In genomic region chr11:100705447-100705846, GRCh38 we compare ENCODE assay signal across 1 cellular context.
TF ChIP-seq lines count a peak whose summit lies in the region.

No MANE protein-coding gene starts in this region.

TF ChIP-seq in SK-N-SH treated with all-trans-retinoic acid at 6 μM for 48 hours, 23 proteins besides CTCF, POLR2A, EP300 and RAD21 (continued from another document):
- TF ChIP-seq POU6F1 (CRISPR knock-in tag; IDR thresholded peaks at IDR 0.05; ENCODE audit: borderline replicate concordance, low read depth) = no peak
- no peak for TF ChIP-seq GLIS3 (CRISPR knock-in tag; IDR thresholded peaks at IDR 0.05)
- no peak for TF ChIP-seq CSDC2 (CRISPR knock-in tag; IDR thresholded peaks at IDR 0.05)
- TF ChIP-seq TOX (CRISPR knock-in tag; IDR thresholded peaks at IDR 0.05; ENCODE audit: borderline replicate concordance) = no peak
- TF ChIP-seq RARB (CRISPR knock-in tag; IDR thresholded peaks at IDR 0.05) = no peak
- no peak for TF ChIP-seq ZFP3 (CRISPR knock-in tag; IDR thresholded peaks at IDR 0.05)
- TF ChIP-seq CSRNP3 (CRISPR knock-in tag; IDR thresholded peaks at IDR 0.05) = no peak
- TF ChIP-seq ISL1 (CRISPR knock-in tag; IDR thresholded peaks at IDR 0.05) = no peak
- TF ChIP-seq ZNF70 (CRISPR knock-in tag; IDR thresholded peaks at IDR 0.05) = no peak
- TF ChIP-seq ZNF8 (CRISPR knock-in tag; IDR thresholded peaks at IDR 0.05) = no peak
TF ChIP-seq in SK-N-SH treated with all-trans-retinoic acid at 6 μM for 48 hours: peak in this region for 0.
